Comparison of ENCODE assay signal across 15 cellular contexts in the genomic region with DNA sequence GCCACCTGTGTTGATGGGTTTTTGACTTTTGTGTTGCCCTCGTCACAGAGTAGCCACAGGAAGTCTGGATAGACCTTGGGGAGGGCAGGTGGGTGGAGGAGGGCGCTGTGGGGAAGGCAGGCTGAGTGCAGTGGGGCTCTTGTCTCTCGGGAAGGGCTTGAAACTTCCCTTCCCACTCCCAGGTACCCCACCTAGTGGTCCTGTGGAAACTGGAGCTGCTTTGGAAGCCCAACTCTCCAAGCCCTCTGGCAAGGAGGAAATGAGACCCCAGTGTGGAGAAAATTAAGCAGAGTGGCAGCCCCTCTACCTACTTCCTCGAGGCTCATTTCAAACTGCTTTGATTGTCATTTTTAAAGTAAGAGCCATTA. TPM values are rescaled to one million over a fixed set of nuclear protein-coding genes. Genes with fewer than 3 reads are reported as not detected.
DNase-seq lines count a peak whose midpoint lies in the region; ATAC-seq and TF ChIP-seq lines count a peak whose summit lies in the region.
"Had no signal": no experiment of that assay in that cellular context is flagged by ENCODE, and none has a peak within 500 bp of the region (broad histone marks: within the 10 kb centered on the region; RNA-seq: fewer than 3 reads in every experiment).

No MANE protein-coding gene starts in this region.

- intact Hi-C loops in Right ventricle myocardium inferior (cut with DNase I): no loop called here

- H3K4me2 ChIP-seq in BLaER1 treated with 17β-estradiol and CSF1 and Interleukin-3, amounts not matched to agents 10 nM and 100 nM: peak overlapping the region; percentile 58 to 98 (median 79); a peak in 21 of 22 replicates
- H3K4me2 ChIP-seq: hepatocyte had no signal

- H4K20me1 ChIP-seq in BLaER1 treated with 17β-estradiol and CSF1 and Interleukin-3, amounts not matched to agents 10 nM and 100 nM: peaks cover 0 to 8% (median 0%) of the 10 kb centered on the region in 11 experiments; a peak in 4 of 22 replicates

- H3K4me3 ChIP-seq in BLaER1 treated with 17β-estradiol and CSF1 and Interleukin-3, amounts not matched to agents 10 nM and 100 nM: no peak overlapping the region
- H3K4me3 ChIP-seq in H7 (ENCODE audit: insufficient read depth, low read depth, low read length) (no peak overlapping the region), fibroblast of the aortic adventitia (ENCODE audit: low read depth, low read length) (no peak overlapping the region)
- H3K4me3 ChIP-seq: hepatocyte, K562 had no signal

- ATAC-seq in HG03378 (IDR thresholded peaks at IDR 0.05; ENCODE audit: unreplicated experiment) (no peak), Right ventricle myocardium inferior (no peak)
- ATAC-seq: activated T-cell treated with anti-CD3 and anti-CD28 coated beads, Interleukin-2, amount 50 U/mL, for 4 hours; K562; left cardiac atrium had no signal

- H3K4me1 ChIP-seq in BLaER1 treated with 17β-estradiol and CSF1 and Interleukin-3, amounts not matched to agents 10 nM and 100 nM: peaks cover 18 to 56% (median 50%) of the 10 kb centered on the region in 10 experiments

- DNase-seq in H7 (peak; percentile 75), fibroblast of the aortic adventitia (ENCODE audit: low read depth) (no peak), Right ventricle myocardium inferior (ENCODE audit: missing footprints) (no peak), foreskin melanocyte (no peak)
- DNase-seq: activated CD4-positive, alpha-beta memory T cell treated with anti-CD3 and anti-CD28 coated beads for 36 hours; activated T-cell treated with anti-CD3 and anti-CD28 coated beads, Interleukin-2, amount 50 U/mL, for 4 hours; left cardiac atrium; NCI-H446; occipital lobe had no signal

- no peak overlapping the region for H3K9ac ChIP-seq in BLaER1 treated with 17β-estradiol and CSF1 and Interleukin-3, amounts not matched to agents 10 nM and 100 nM

- peak; percentile 6 for TF ChIP-seq CTCF in fibroblast of the aortic adventitia (IDR thresholded peaks at IDR 0.05; ENCODE audit: insufficient read depth, low read length)

- H3K27ac ChIP-seq in BLaER1 treated with 17β-estradiol and CSF1 and Interleukin-3, amounts not matched to agents 10 nM and 100 nM: no peak overlapping the region
- H3K27ac ChIP-seq: hepatocyte had no signal

- no peaks in the 10 kb centered on the region for H3K9me3 ChIP-seq in BLaER1 treated with 17β-estradiol and CSF1 and Interleukin-3, amounts not matched to agents 10 nM and 100 nM (replicated peaks in 1 of 11)

- no peaks in the 10 kb centered on the region for H3K36me3 ChIP-seq in BLaER1 treated with 17β-estradiol and CSF1 and Interleukin-3, amounts not matched to agents 10 nM and 100 nM
- H3K36me3 ChIP-seq in H7 (replicated peaks; ENCODE audit: control insufficient read depth, insufficient read depth, low read length): no peaks in the 10 kb centered on the region

- peaks cover 0 to 42% (median 19%) of the 10 kb centered on the region in 11 experiments; a peak in 16 of 22 replicates for H3K27me3 ChIP-seq in BLaER1 treated with 17β-estradiol and CSF1 and Interleukin-3, amounts not matched to agents 10 nM and 100 nM
- H3K27me3 ChIP-seq in H7 (ENCODE audit: control insufficient read depth, insufficient read depth, low read length): no peaks in the 10 kb centered on the region
- H3K27me3 ChIP-seq: hepatocyte had no signal

RNA-seq across cellular contexts. Expression of a gene that starts 9.2 kb away (rescaled TPM):
- not detected in 2 replicates for total RNA-seq in H7 (2014; rRNA removed; shearing (Covaris generic))
- total RNA-seq in fibroblast of the aortic adventitia (ENCODE audit: low replicate concordance) (not detected in 2 replicates), Right ventricle myocardium inferior (not detected)
- total RNA-seq: activated CD4-positive, alpha-beta memory T cell treated with anti-CD3 and anti-CD28 coated beads for 36 hours; bronchial epithelial cell; K562; left cardiac atrium; occipital lobe; temporal lobe had no signal

RNA-seq across cellular contexts. Expression of a gene that starts 24.1 kb away (rescaled TPM):
- 37.3 and 39.3 TPM in 2 replicates for total RNA-seq in H7 (2014; rRNA removed; shearing (Covaris generic))
- total RNA-seq in fibroblast of the aortic adventitia (ENCODE audit: low replicate concordance) (15.5 and 30.4 TPM in 2 replicates), Right ventricle myocardium inferior (12.8 TPM)

RNA-seq across cellular contexts. Expression of a gene that starts 57.9 kb away (rescaled TPM):
- total RNA-seq in H7 (2014; rRNA removed; shearing (Covaris generic)): 91.6 and 188 TPM in 2 replicates
- total RNA-seq in fibroblast of the aortic adventitia (ENCODE audit: low replicate concordance): 3.7 and 42.8 TPM in 2 replicates
- 3.3 TPM for total RNA-seq in Right ventricle myocardium inferior
